ENCODE assay signal across 10 cellular contexts in genomic region chr11:133228406-133229330, GRCh38.
A peak's percentile ranks its signal among the peaks of the same experiment; 100 is the strongest.
DNase-seq lines count a peak whose midpoint lies in the region; ATAC-seq and TF ChIP-seq lines count a peak whose summit lies in the region.
"Had no signal": no experiment of that assay in that cellular context is flagged by ENCODE, and none has a peak within 500 bp of the region (broad histone marks: within the 10 kb centered on the region; RNA-seq: fewer than 3 reads in every experiment).

No MANE protein-coding gene starts in this region.

- 16 to 26% (median 24%) methylated on average over 26 to 27 of the region's 27 CpGs for WGBS in stomach, 5 donors
- WGBS in tibial nerve, 2 donors: 31 to 32% methylated on average over 26 to 27 of the region's 27 CpGs

- no peak for TF ChIP-seq CTCF in WTC11 (IDR thresholded peaks at IDR 0.05)
- no peak for TF ChIP-seq CTCF in stomach (IDR thresholded peaks at IDR 0.05)
- TF ChIP-seq CTCF in tibial nerve (IDR thresholded peaks at IDR 0.05): no peak

- H3K36me3 Mint-ChIP-seq in WTC11: peaks cover 7% of the 10 kb centered on the region

- intact Hi-C loops in stomach (cut with DNase I; ENCODE audit: low total_unique reads): no loop called here

- H3K36me3 ChIP-seq in stomach: no peaks in the 10 kb centered on the region
- no peaks in the 10 kb centered on the region for H3K36me3 ChIP-seq in tibial nerve

- TF ChIP-seq POLR2A in stomach (IDR thresholded peaks at IDR 0.05): no peak
- TF ChIP-seq POLR2A in tibial nerve (IDR thresholded peaks at IDR 0.05): no peak

- H3K4me1 Mint-ChIP-seq in WTC11: peaks cover 49% of the 10 kb centered on the region
- H3K4me1 Mint-ChIP-seq: activated B cell treated with CpG ODN at 0.5 μM for 24 hours; central memory CD8-positive, alpha-beta T cell had no signal

- CTCF ChIA-PET in WTC11 (lab: Charles Lee): interaction anchor here (0.7 to 3.2 kb wide), 11 partner anchors 11 to 347 kb away, joined by 3 to 19 read pairs (median 5); no protein-coding TSS in a partner anchor

- no peak overlapping the region for H3K27ac Mint-ChIP-seq in WTC11
- H3K27ac Mint-ChIP-seq: activated B cell treated with CpG ODN at 0.5 μM for 24 hours had no signal

- H3K27me3 Mint-ChIP-seq in WTC11 (ENCODE audit: low read depth): peaks cover 47% of the 10 kb centered on the region
- H3K27me3 Mint-ChIP-seq: central memory CD8-positive, alpha-beta T cell had no signal

- peak overlapping the region; percentile 31; the same call in 1 of the 2 replicates for H3K4me3 ChIP-seq in iPS-18c (ENCODE audit: insufficient read depth, low read depth, low read length)
- peak overlapping the region in 2 of 4 donors; percentile 22 to 30 for H3K4me3 ChIP-seq in stomach
- H3K4me3 ChIP-seq in tibial nerve: no peak overlapping the region
- H3K4me3 ChIP-seq: lung had no signal

- no peak for TF ChIP-seq EP300 in stomach (IDR thresholded peaks at IDR 0.05)
- no peak for TF ChIP-seq EP300 in tibial nerve (IDR thresholded peaks at IDR 0.05)

- POLR2A ChIA-PET in WTC11 (lab: Charles Lee): interaction anchor here (1.0 kb wide), 1 partner anchor 338 kb away, joined by 3 read pairs; no protein-coding TSS in a partner anchor

- peak overlapping the region; percentile 36 for H3K4me3 Mint-ChIP-seq in WTC11
- H3K4me3 Mint-ChIP-seq: activated B cell treated with CpG ODN at 0.5 μM for 24 hours; central memory CD8-positive, alpha-beta T cell had no signal

- DNase-seq in NCI-H1105 treated with DMSO at 0.1 percent for 48 hours (lab: John Stamatoyannopoulos, UW) (peak; percentile 91), WTC11 (ENCODE audit: low spot score) (peak; percentile 82), stomach (peak; percentile 29), AG08396 (ENCODE audit: low spot score) (no peak), SK-N-DZ (ENCODE audit: low spot score) (no peak), tibial nerve (ENCODE audit: low spot score in 2 of 2) (no peak)
- DNase-seq: activated B cell treated with CpG ODN at 0.5 μM for 24 hours had no signal

- ATAC-seq in WTC11: peak; percentile 84

- H3K27ac ChIP-seq in stomach (no peak overlapping the region), tibial nerve (no peak overlapping the region)

- no peaks in the 10 kb centered on the region for H3K9me3 ChIP-seq in iPS-18c (ENCODE audit: control insufficient read depth, insufficient read depth, low read length)
- H3K9me3 ChIP-seq in stomach: peaks cover 0 to 8% (median 6%) of the 10 kb centered on the region in 4 donors
- H3K9me3 ChIP-seq in tibial nerve: peaks cover 0 to 6% (median 0%) of the 10 kb centered on the region in 4 donors

- H3K27me3 ChIP-seq in stomach (peaks cover 0 to 7% (median 0%) of the 10 kb centered on the region in 3 donors), tibial nerve (no peaks in the 10 kb centered on the region)

- H3K4me1 ChIP-seq in stomach: peaks cover 0 to 26% (median 6%) of the 10 kb centered on the region in 4 donors
- H3K4me1 ChIP-seq in tibial nerve: peaks cover 0 to 6% (median 0%) of the 10 kb centered on the region in 4 donors

- peaks cover 15% of the 10 kb centered on the region for H3K9me3 Mint-ChIP-seq in WTC11

TF ChIP-seq in WTC11, 78 proteins besides CTCF, POLR2A, EP300 and RAD21:
- TF ChIP-seq ZBTB21 (CRISPR knock-in tag; IDR thresholded peaks at IDR 0.05; ENCODE audit: borderline replicate concordance) (no peak), ZNF281 (CRISPR knock-in tag; IDR thresholded peaks at IDR 0.05) (0 out of 2 replicates have a peak, but pooled peaks have one; percentile 29), ZNF423 (CRISPR knock-in tag; IDR thresholded peaks at IDR 0.05) (peak; percentile 90), E2F4 (CRISPR knock-in tag; IDR thresholded peaks at IDR 0.05; ENCODE audit: borderline replicate concordance, low read depth) (no peak), ATF1 (CRISPR knock-in tag; IDR thresholded peaks at IDR 0.05) (no peak), TEAD1 (CRISPR knock-in tag; IDR thresholded peaks at IDR 0.05) (no peak), JAZF1 (CRISPR knock-in tag; IDR thresholded peaks at IDR 0.05) (no peak)
TF ChIP-seq in WTC11: peak in this region for 2.

Comparison
In these comparisons a context has a peak if more than half of its experiments do, and no peak if none do; other contexts are left out.
1. DNase-seq: peak in NCI-H1105 treated with DMSO at 0.1 percent for 48 hours (single experiment), WTC11 (single experiment) and stomach (single experiment); none in AG08396 (single experiment), SK-N-DZ (single experiment) and tibial nerve (0 of 2).